Comparison of ENCODE assay signal across 20 cellular contexts in genomic region chr5:91123291-91123690, GRCh38.
DNase-seq lines count a peak whose midpoint lies in the region; ATAC-seq and TF ChIP-seq lines count a peak whose summit lies in the region.
"Had no signal": no experiment of that assay in that cellular context is flagged by ENCODE, and none has a peak within 500 bp of the region (broad histone marks: within the 10 kb centered on the region; RNA-seq: fewer than 3 reads in every experiment).

No MANE protein-coding gene starts in this region.

- no peak for TF ChIP-seq POLR2A in esophagus squamous epithelium (IDR thresholded peaks at IDR 0.05)
- TF ChIP-seq POLR2A in uterus (IDR thresholded peaks at IDR 0.05), result no peak
- TF ChIP-seq POLR2A in lower leg skin (IDR thresholded peaks at IDR 0.05), result no peak

- WGBS in esophagus squamous epithelium, 2 donors, result 48 to 52% methylated on average over 3 of the region's 3 CpGs
- 51 to 54% methylated on average over 3 of the region's 3 CpGs for WGBS in lower leg skin, 2 donors

- H3K27me3 ChIP-seq in esophagus squamous epithelium, result no peaks in the 10 kb centered on the region
- H3K27me3 ChIP-seq in uterus, result no peaks in the 10 kb centered on the region
- H3K27me3 ChIP-seq: BE2C had no signal

- ATAC-seq in GM21526 (IDR thresholded peaks at IDR 0.05; ENCODE audit: low FRiP score, unreplicated experiment), result no peak
- no peak for ATAC-seq in HG02981 (IDR thresholded peaks at IDR 0.05; ENCODE audit: unreplicated experiment)

- H3K36me3 ChIP-seq in esophagus squamous epithelium (no peaks in the 10 kb centered on the region), uterus (no peaks in the 10 kb centered on the region)
- H3K36me3 ChIP-seq: BE2C had no signal

- H3K9me3 ChIP-seq in esophagus squamous epithelium (no peaks in the 10 kb centered on the region), uterus (no peaks in the 10 kb centered on the region)
- H3K9me3 ChIP-seq: BE2C had no signal

- H3K4me1 ChIP-seq in esophagus squamous epithelium, result peaks cover 17 to 77% (median 39%) of the 10 kb centered on the region in 3 donors
- peaks cover 0 to 3% of the 10 kb centered on the region in 2 donors for H3K4me1 ChIP-seq in uterus

- H3K9me3 Mint-ChIP-seq in activated CD4-positive, alpha-beta T cell treated with anti-CD3 and anti-CD28 coated beads, Interleukin-2, amount 10 ng/mL, durations not matched to agents 24 days and 14 days, result no peaks in the 10 kb centered on the region

- TF ChIP-seq CTCF in esophagus squamous epithelium (IDR thresholded peaks at IDR 0.05) (no peak), uterus (IDR thresholded peaks at IDR 0.05) (no peak), lower leg skin (IDR thresholded peaks at IDR 0.05) (no peak)

- DNase-seq in activated CD4-positive, alpha-beta T cell treated with anti-CD3 and anti-CD28 coated beads, Interleukin-2, amount 10 ng/mL, durations not matched to agents 24 days and 14 days, result peak; percentile 30
- no peak for DNase-seq in activated CD4-positive, alpha-beta T cell treated with anti-CD3 and anti-CD28 coated beads for 1 hour
- DNase-seq in esophagus squamous epithelium (lab: John Stamatoyannopoulos, UW) (no peak), uterus (no peak), lower leg skin (ENCODE audit: low spot score in 2 of 2) (no peak)
- DNase-seq: BE2C; CD4-positive, CD25-positive, alpha-beta regulatory T cell; COR-L47; DMS 273 treated with DMSO at 0.1 percent for 48 hours; GF-D8; GOT3; MM.1S; NCI-H1092; NCI-H2081; NCI-H748 treated with DMSO at 0.1 percent for 48 hours; OCI-M1; SHP77 had no signal

- H3K27ac ChIP-seq in esophagus squamous epithelium, result peak overlapping the region in 3 of 4 donors; percentile 60 to 65 (median 65)
- peak overlapping the region in 14 of 21 experiments; percentile 7 to 71 (median 48) for H3K27ac ChIP-seq in skin epidermis
- peak overlapping the region; percentile 65 to 78 for H3K27ac ChIP-seq in uterus

- H3K4me3 Mint-ChIP-seq in activated CD4-positive, alpha-beta T cell treated with anti-CD3 and anti-CD28 coated beads, Interleukin-2, amount 10 ng/mL, durations not matched to agents 24 days and 14 days, result no peak overlapping the region
- H3K4me3 Mint-ChIP-seq: CD4-positive, CD25-positive, alpha-beta regulatory T cell had no signal

- no peaks in the 10 kb centered on the region for H3K36me3 Mint-ChIP-seq in activated CD4-positive, alpha-beta T cell treated with anti-CD3 and anti-CD28 coated beads, Interleukin-2, amount 10 ng/mL, durations not matched to agents 24 days and 14 days (ENCODE audit: low read depth)
- H3K36me3 Mint-ChIP-seq: CD4-positive, CD25-positive, alpha-beta regulatory T cell had no signal

- intact Hi-C loops in activated CD4-positive, alpha-beta T cell treated with anti-CD3 and anti-CD28 coated beads, Interleukin-2, amount 10 ng/mL, durations not matched to agents 24 days and 14 days (cut with micrococcal nuclease), result no loop called here
- intact Hi-C loops in esophagus squamous epithelium (cut with DNase I), result no loop called here
- intact Hi-C loops in uterus (cut with DNase I; ENCODE audit: low total_unique reads), result no loop called here
- intact Hi-C loops in lower leg skin (cut with DNase I; ENCODE audit: low total_unique reads), result no loop called here

- H3K27ac Mint-ChIP-seq in activated CD4-positive, alpha-beta T cell treated with anti-CD3 and anti-CD28 coated beads, Interleukin-2, amount 10 ng/mL, durations not matched to agents 24 days and 14 days, result no peak overlapping the region

- no peaks in the 10 kb centered on the region for H3K4me1 Mint-ChIP-seq in activated CD4-positive, alpha-beta T cell treated with anti-CD3 and anti-CD28 coated beads, Interleukin-2, amount 10 ng/mL, durations not matched to agents 24 days and 14 days
- H3K4me1 Mint-ChIP-seq: CD4-positive, CD25-positive, alpha-beta regulatory T cell had no signal

- peaks cover 14% of the 10 kb centered on the region for H3K27me3 Mint-ChIP-seq in activated CD4-positive, alpha-beta T cell treated with anti-CD3 and anti-CD28 coated beads, Interleukin-2, amount 10 ng/mL, durations not matched to agents 24 days and 14 days

- H3K4me3 ChIP-seq in esophagus squamous epithelium, result no peak overlapping the region
- no peak overlapping the region for H3K4me3 ChIP-seq in skin epidermis
- H3K4me3 ChIP-seq in uterus, result no peak overlapping the region
- no peak overlapping the region for H3K4me3 ChIP-seq in lower leg skin (ENCODE audit: low read depth, poor library complexity, severe bottlenecking)
